ENCODE assay signal across 33 cellular contexts in genomic region chr12:21372602-21373001, GRCh38. TPM values are rescaled to one million over a fixed set of nuclear protein-coding genes. Genes with fewer than 3 reads are reported as not detected.
"Had no signal": no experiment of that assay in that cellular context is flagged by ENCODE, and none has a peak within 500 bp of the region (broad histone marks: within the 10 kb centered on the region; RNA-seq: fewer than 3 reads in every experiment).

IAPP (plus strand) TSS chr12:21372902; CDS start chr12:21373352, 450 bp downstream.

- DNase-seq: dermis blood vessel endothelial cell; dorsolateral prefrontal cortex; effector CD4-positive, alpha-beta T cell; effector memory CD4-positive, alpha-beta T cell; endodermal cell; erythroblast; esophagus squamous epithelium; foreskin fibroblast; foreskin melanocyte; gastrocnemius medialis; glutamatergic neuron; head of caudate nucleus; heart right ventricle; hippocampal formation; left cardiac atrium; left lung; left ventricle myocardium superior; lower lobe of right lung; mesenchymal stem cell; mucosa of descending colon had no signal

- FAIRE-seq: colon, endometrium, keratinocyte had no signal

- H3K9me3 ChIP-seq: esophagus squamous epithelium, gastrocnemius medialis, heart right ventricle, left lung, lower lobe of right lung, mucosa of descending colon had no signal

- H3K36me3 ChIP-seq: esophagus squamous epithelium, gastrocnemius medialis, heart right ventricle, left lung, lower lobe of right lung had no signal

- ATAC-seq: esophagus mucosa, gastrocnemius medialis, heart right ventricle, left cardiac atrium, left lung, left ventricle myocardium superior, lower lobe of right lung, mucosa of descending colon had no signal

- H3K27ac ChIP-seq: coronary artery, dorsolateral prefrontal cortex, epithelial cell of prostate, esophagus squamous epithelium, gastrocnemius medialis, heart right ventricle, left lung, lower lobe of right lung had no signal

- H3K4me1 ChIP-seq: esophagus squamous epithelium, gastrocnemius medialis, heart right ventricle, left lung, lower lobe of right lung had no signal

- H3K27me3 ChIP-seq: esophagus squamous epithelium, gastrocnemius medialis, left lung had no signal

- H3K4me3 ChIP-seq: coronary artery, dorsolateral prefrontal cortex, esophagus squamous epithelium, gastrocnemius medialis, heart right ventricle, left lung, lower lobe of right lung, mucosa of descending colon had no signal

RNA-seq across cellular contexts. Expression of gene IAPP, which starts in this region (rescaled TPM):
- total RNA-seq: dermis blood vessel endothelial cell, dorsolateral prefrontal cortex, endodermal cell, esophagus mucosa, esophagus squamous epithelium, gastrocnemius medialis, glomerular endothelial cell, heart right ventricle, kidney epithelial cell, left cardiac atrium, left lung, left ventricle myocardium superior, lower leg skin, lower lobe of right lung, lung microvascular endothelial cell, mesenteric fat pad, mesothelial cell of epicardium, mucosa of descending colon, myocyte had no signal
- polyA plus RNA-seq: keratinocyte had no signal
